8 cellular contexts compared by ENCODE assay signal in the genomic region with DNA sequence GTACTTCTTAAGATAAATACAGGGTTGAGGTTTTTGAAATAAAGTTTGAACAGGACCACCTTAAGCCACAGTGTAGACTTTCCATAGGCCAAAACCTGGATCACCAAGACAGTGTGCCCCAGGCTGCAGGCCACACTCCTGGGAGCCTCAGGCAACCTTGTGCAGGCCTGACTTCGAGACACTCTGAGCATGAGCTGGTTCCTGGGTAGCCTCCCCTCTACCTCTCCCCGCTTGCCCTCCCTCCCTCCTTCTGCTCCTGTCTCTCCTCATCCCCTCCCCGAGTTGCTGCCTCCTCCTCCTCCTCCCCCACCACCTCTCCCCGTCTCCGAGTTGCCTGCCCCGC. TPM values are rescaled to one million over a fixed set of nuclear protein-coding genes. Genes with fewer than 3 reads are reported as not detected.
DNase-seq lines count a peak whose midpoint lies in the region; ATAC-seq and TF ChIP-seq lines count a peak whose summit lies in the region.

No MANE protein-coding gene starts in this region.

- H3K36me3 Mint-ChIP-seq in Calu3 (ENCODE audit: insufficient read depth, unreplicated experiment), result peaks cover 20% of the 10 kb centered on the region
- no peaks in the 10 kb centered on the region for H3K36me3 Mint-ChIP-seq in activated naive CD8-positive, alpha-beta T cell treated with anti-CD3 and anti-CD28 coated beads, Interleukin-2, amount 50 U/mL, for 24 hours (ENCODE audit: low read depth)

- no TSS peak for BruUV-seq in Calu3 (replicated peaks; lab: Mats Ljungman, UMichigan)

- peak overlapping the region; percentile 69 for H3K4me3 Mint-ChIP-seq in Calu3 (ENCODE audit: low read depth, unreplicated experiment)
- no peak overlapping the region for H3K4me3 Mint-ChIP-seq in activated naive CD8-positive, alpha-beta T cell treated with anti-CD3 and anti-CD28 coated beads, Interleukin-2, amount 50 U/mL, for 24 hours

- H3K27ac ChIP-seq in right lobe of liver (peak overlapping the region; percentile 18 to 69 (median 51)), urinary bladder (ENCODE audit: low read depth) (peak overlapping the region; percentile 48)

- CTCF ChIA-PET in Calu3 (lab: Charles Lee), result interaction anchor here (0.5 to 1.4 kb wide), 2 partner anchors 15 to 552 kb away, joined by 3 read pairs; no protein-coding TSS in a partner anchor

- intact Hi-C loops in Calu3 (cut with micrococcal nuclease; ENCODE audit: unreplicated experiment), result no loop called here
- intact Hi-C loops in right lobe of liver (cut with DNase I), result no loop called here

- no peaks in the 10 kb centered on the region for H3K27me3 ChIP-seq in right lobe of liver

- no peaks in the 10 kb centered on the region for H3K9me3 Mint-ChIP-seq in Calu3 (ENCODE audit: low read depth, unreplicated experiment)
- H3K9me3 Mint-ChIP-seq in activated naive CD8-positive, alpha-beta T cell treated with anti-CD3 and anti-CD28 coated beads, Interleukin-2, amount 50 U/mL, for 24 hours, result peaks cover 3% of the 10 kb centered on the region

- peaks cover 0 to 32% (median 13%) of the 10 kb centered on the region in 4 donors for H3K4me1 ChIP-seq in right lobe of liver
- no peaks in the 10 kb centered on the region for H3K4me1 ChIP-seq in urinary bladder (ENCODE audit: insufficient read depth)

- H3K27ac Mint-ChIP-seq in Calu3 (ENCODE audit: unreplicated experiment), result peak overlapping the region; percentile 50
- no peak overlapping the region for H3K27ac Mint-ChIP-seq in activated naive CD8-positive, alpha-beta T cell treated with anti-CD3 and anti-CD28 coated beads, Interleukin-2, amount 50 U/mL, for 24 hours

- DNase-seq in Calu3, result no peak
- DNase-seq in activated naive CD8-positive, alpha-beta T cell treated with anti-CD3 and anti-CD28 coated beads, Interleukin-2, amount 50 U/mL, for 24 hours, result no peak
- no peak for DNase-seq in right lobe of liver
- DNase-seq in NCI-H2081 treated with DMSO at 0.1 percent for 48 hours (lab: John Stamatoyannopoulos, UW), result no peak
- DNase-seq in NCI-H510A treated with DMSO at 0.1 percent for 48 hours (lab: John Stamatoyannopoulos, UW), result no peak
- DNase-seq in GDM1 (lab: John Stamatoyannopoulos, UW), result no peak

- ATAC-seq in HG02885 (IDR thresholded peaks at IDR 0.05; ENCODE audit: poor library complexity, unreplicated experiment), result peak; percentile 32
- ATAC-seq in activated naive CD8-positive, alpha-beta T cell treated with anti-CD3 and anti-CD28 coated beads, Interleukin-2, amount 50 U/mL, for 24 hours, result peak; percentile 33
- ATAC-seq in right lobe of liver, result peak; percentile 8 to 44 (median 21)

- H3K9me3 ChIP-seq in right lobe of liver, result no peaks in the 10 kb centered on the region

- WGBS in right lobe of liver (ENCODE audit: insufficient coverage, low coverage, low lambda C conversion rate, missing lambda C conversion rate), result 5% methylated on average over 6 of the region's 6 CpGs
- 3% methylated on average over 6 of the region's 6 CpGs for WGBS in urinary bladder

- peaks cover 35% of the 10 kb centered on the region for H3K4me1 Mint-ChIP-seq in Calu3 (ENCODE audit: low read depth, unreplicated experiment)
- peaks cover 40% of the 10 kb centered on the region for H3K4me1 Mint-ChIP-seq in activated naive CD8-positive, alpha-beta T cell treated with anti-CD3 and anti-CD28 coated beads, Interleukin-2, amount 50 U/mL, for 24 hours

- H3K4me3 ChIP-seq in right lobe of liver (peak overlapping the region in 1 of 3 donors; percentile 63), urinary bladder (ENCODE audit: low read depth, low read length) (peak overlapping the region; percentile 12)

- H3K27me3 Mint-ChIP-seq in Calu3 (ENCODE audit: unreplicated experiment), result no peaks in the 10 kb centered on the region
- H3K27me3 Mint-ChIP-seq in activated naive CD8-positive, alpha-beta T cell treated with anti-CD3 and anti-CD28 coated beads, Interleukin-2, amount 50 U/mL, for 24 hours, result peaks cover 7% of the 10 kb centered on the region

- TF ChIP-seq CTCF in Calu3 (IDR thresholded peaks at IDR 0.05; ENCODE audit: unreplicated experiment), result no peak
- TF ChIP-seq CTCF in right lobe of liver (IDR thresholded peaks at IDR 0.05), result no peak

- H3K36me3 ChIP-seq in right lobe of liver, result no peaks in the 10 kb centered on the region
- no peaks in the 10 kb centered on the region for H3K36me3 ChIP-seq in urinary bladder (ENCODE audit: insufficient read depth)

- TF ChIP-seq POLR2A in right lobe of liver (IDR thresholded peaks at IDR 0.05), result no peak

RNA-seq across cellular contexts. Expression of a gene that starts 10.6 kb away (rescaled TPM):
- total RNA-seq in Calu3 (2022) (0.59 TPM in 1 of 2 replicates, not detected in the other), right lobe of liver (100 to 1,000 TPM; 224 to 447 (median 319) TPM), urinary bladder (0.74 TPM)
- polyA plus RNA-seq in urinary bladder, result 0.43 TPM

RNA-seq across cellular contexts. Expression of a gene that starts 19.9 kb away (rescaled TPM):
- 60.4 and 60.9 TPM in 2 replicates for total RNA-seq in Calu3 (2022)
- 10 to 100 TPM; 28.6 to 45.1 (median 39.8) TPM for total RNA-seq in right lobe of liver
- total RNA-seq in urinary bladder, result 61.3 TPM
- 11.3 TPM for polyA plus RNA-seq in urinary bladder

Comparison
In these comparisons a context has a peak if more than half of its experiments do, and no peak if none do; other contexts are left out.
1. RNA of a gene that starts 10.6 kb away (total RNA-seq): 224 to 447 TPM in right lobe of liver; 0.74 TPM in urinary bladder (single experiment) and 0.59 TPM in Calu3; every median in the first group is over 100 times any median in the second.
2. Peak in every context shown above with its lines, with median percentiles within 50 percentile points of each other: ATAC-seq.